8 cellular contexts compared by ENCODE assay signal in the genomic region with DNA sequence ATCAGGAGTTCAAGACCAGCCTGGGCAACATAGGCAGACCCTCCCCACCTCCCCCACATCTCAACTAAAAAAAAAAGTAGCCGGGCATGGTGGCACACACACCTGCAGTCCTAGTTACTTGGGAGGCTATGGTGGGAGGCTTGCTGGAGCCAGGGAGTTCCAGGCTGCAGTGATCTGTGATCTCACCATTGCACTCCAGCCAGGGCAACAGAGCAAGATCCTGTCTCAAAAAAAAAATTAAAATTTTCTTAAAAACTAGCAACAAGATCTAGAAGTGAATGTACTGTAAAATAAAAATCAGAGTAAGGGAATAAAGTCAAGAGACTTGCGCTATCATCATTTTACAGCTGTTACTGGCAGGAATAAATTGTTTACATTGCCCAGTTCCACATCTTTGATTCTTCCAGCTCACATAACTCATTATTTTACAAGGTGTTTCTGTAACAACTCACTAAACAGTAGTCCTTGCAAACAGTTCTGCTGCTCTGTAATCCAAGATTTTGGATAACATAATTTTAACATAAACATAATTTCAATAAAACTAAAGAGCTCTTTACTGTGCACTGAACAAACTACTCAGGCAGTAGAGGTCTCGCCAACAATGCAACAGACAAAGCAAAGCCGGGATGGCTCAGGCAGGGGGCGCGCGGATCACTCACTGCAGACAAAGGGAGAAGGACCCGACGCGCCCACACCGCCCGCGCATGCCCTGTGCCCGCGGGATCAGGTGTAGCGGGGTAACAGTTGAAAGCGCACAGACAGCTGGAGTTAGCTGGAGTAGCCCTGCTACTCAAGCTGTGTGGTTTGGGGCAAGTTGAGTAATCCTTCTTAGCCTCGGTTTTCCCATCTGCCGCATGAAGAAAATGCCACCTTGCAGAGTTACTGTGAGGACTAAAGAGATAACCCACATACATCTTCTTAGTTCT.
A peak's percentile ranks its signal among the peaks of the same experiment; 100 is the strongest.
DNase-seq lines count a peak whose midpoint lies in the region; ATAC-seq and TF ChIP-seq lines count a peak whose summit lies in the region.

No MANE protein-coding gene starts in this region.

- H3K27me3 ChIP-seq in CD4-positive, alpha-beta T cell (ENCODE audit: control insufficient read depth, insufficient read depth, low read length) = peaks cover 26% of the 10 kb centered on the region
- H3K27me3 ChIP-seq in HL-60 (ENCODE audit: insufficient read depth, poor library complexity, severe bottlenecking) = peaks cover 2% of the 10 kb centered on the region

- no peaks in the 10 kb centered on the region for H3K36me3 Mint-ChIP-seq in CD4-positive, alpha-beta T cell (ENCODE audit: low read depth)
- no peaks in the 10 kb centered on the region for H3K36me3 Mint-ChIP-seq in activated CD4-positive, alpha-beta memory T cell treated with anti-CD3 and anti-CD28 coated beads, Interleukin-2, amount 10 ng/mL, durations not matched to agents 7 days and 5 days (ENCODE audit: low read depth)
- no peaks in the 10 kb centered on the region for H3K36me3 Mint-ChIP-seq in natural killer cell

- no peak overlapping the region for H3K27ac ChIP-seq in CD4-positive, alpha-beta T cell (ENCODE audit: low read depth, low read length)
- no peak overlapping the region for H3K27ac ChIP-seq in HL-60 (replicated peaks)

- CTCF ChIA-PET in CD4-positive, alpha-beta T cell (lab: Charles Lee) = interaction anchor here (0.6 to 3.1 kb wide), 23 partner anchors 9 to 291 kb away, joined by 3 to 29 read pairs (median 3); a partner anchor contains a TSS
- CTCF ChIA-PET in activated CD4-positive, alpha-beta memory T cell treated with anti-CD3 and anti-CD28 coated beads, Interleukin-2, amount 10 ng/mL, durations not matched to agents 7 days and 5 days (lab: Charles Lee) = interaction anchor here (0.7 to 3.3 kb wide), 25 partner anchors 9 to 291 kb away, joined by 3 to 18 read pairs (median 5); a partner anchor contains a TSS

- no peak overlapping the region for H3K27ac Mint-ChIP-seq in CD4-positive, alpha-beta T cell
- no peak overlapping the region for H3K27ac Mint-ChIP-seq in activated CD4-positive, alpha-beta memory T cell treated with anti-CD3 and anti-CD28 coated beads, Interleukin-2, amount 10 ng/mL, durations not matched to agents 7 days and 5 days
- no peak overlapping the region for H3K27ac Mint-ChIP-seq in natural killer cell

- no peaks in the 10 kb centered on the region for H3K9me3 Mint-ChIP-seq in CD4-positive, alpha-beta T cell
- H3K9me3 Mint-ChIP-seq in activated CD4-positive, alpha-beta memory T cell treated with anti-CD3 and anti-CD28 coated beads, Interleukin-2, amount 10 ng/mL, durations not matched to agents 7 days and 5 days = no peaks in the 10 kb centered on the region
- no peaks in the 10 kb centered on the region for H3K9me3 Mint-ChIP-seq in natural killer cell

- intact Hi-C loops in CD4-positive, alpha-beta T cell (cut with DNase I, micrococcal nuclease) = loop anchor here in 1 of 2 experiments (1.0 to 5.0 kb wide), 4 partner anchors 120 to 589 kb away; no protein-coding TSS in a partner anchor
- intact Hi-C loops in natural killer cell (cut with micrococcal nuclease) = loop anchor here (5.0 kb wide), 1 partner anchor 289 kb away; no protein-coding TSS in a partner anchor

- peak; percentile 80 for TF ChIP-seq CTCF in CD4-positive, alpha-beta T cell (IDR thresholded peaks at IDR 0.05)
- TF ChIP-seq CTCF in HL-60 (IDR thresholded peaks at IDR 0.05; ENCODE audit: insufficient read depth, low read length) = peak; percentile 14
- peak; percentile 18 for TF ChIP-seq CTCF in natural killer cell (IDR thresholded peaks at IDR 0.05)

- POLR2A ChIA-PET in CD4-positive, alpha-beta T cell (lab: Charles Lee) = interaction anchor here (0.7 to 1.8 kb wide), 10 partner anchors 13 to 291 kb away, joined by 3 to 10 read pairs (median 4); a partner anchor contains a TSS
- POLR2A ChIA-PET in activated CD4-positive, alpha-beta memory T cell treated with anti-CD3 and anti-CD28 coated beads, Interleukin-2, amount 10 ng/mL, durations not matched to agents 7 days and 5 days (lab: Charles Lee) = interaction anchor here (0.6 to 1.7 kb wide), 5 partner anchors 14 to 123 kb away, joined by 3 to 5 read pairs (median 3); a partner anchor contains a TSS

- H3K9me3 ChIP-seq in CD4-positive, alpha-beta T cell (ENCODE audit: control insufficient read depth, low read length) = no peaks in the 10 kb centered on the region

- peaks cover 48% of the 10 kb centered on the region for H3K27me3 Mint-ChIP-seq in CD4-positive, alpha-beta T cell
- H3K27me3 Mint-ChIP-seq in activated CD4-positive, alpha-beta memory T cell treated with anti-CD3 and anti-CD28 coated beads, Interleukin-2, amount 10 ng/mL, durations not matched to agents 7 days and 5 days = peaks cover 71% of the 10 kb centered on the region
- H3K27me3 Mint-ChIP-seq in natural killer cell (ENCODE audit: low read depth in 2 of 2) = peaks cover 31 to 50% of the 10 kb centered on the region in 2 donors

- H3K4me3 Mint-ChIP-seq in CD4-positive, alpha-beta T cell = no peak overlapping the region
- no peak overlapping the region for H3K4me3 Mint-ChIP-seq in activated CD4-positive, alpha-beta memory T cell treated with anti-CD3 and anti-CD28 coated beads, Interleukin-2, amount 10 ng/mL, durations not matched to agents 7 days and 5 days
- H3K4me3 Mint-ChIP-seq in natural killer cell = no peak overlapping the region

- peaks cover 11% of the 10 kb centered on the region for H3K4me1 Mint-ChIP-seq in CD4-positive, alpha-beta T cell (ENCODE audit: low read depth)
- peaks cover 5% of the 10 kb centered on the region for H3K4me1 Mint-ChIP-seq in activated CD4-positive, alpha-beta memory T cell treated with anti-CD3 and anti-CD28 coated beads, Interleukin-2, amount 10 ng/mL, durations not matched to agents 7 days and 5 days
- H3K4me1 Mint-ChIP-seq in natural killer cell = no peaks in the 10 kb centered on the region

- H3K4me3 ChIP-seq in HL-60 (replicated peaks; ENCODE audit: insufficient read depth, low read length) = no peak overlapping the region

- peak; percentile 69 to 83 (median 78) for DNase-seq in CD4-positive, alpha-beta T cell
- DNase-seq in HL-60 (ENCODE audit: low read depth in 1 of 2, low spot score in 1 of 2) = peak; percentile 44 to 94
- DNase-seq in NCI-H774 (lab: John Stamatoyannopoulos, UW) = peak; percentile 46
- DNase-seq in activated CD4-positive, alpha-beta memory T cell treated with anti-CD3 and anti-CD28 coated beads, Interleukin-2, amount 10 ng/mL, durations not matched to agents 7 days and 5 days = peak; percentile 73
- peak; percentile 69 for DNase-seq in effector CD4-positive, alpha-beta T cell
- DNase-seq in natural killer cell = peak; percentile 59
- DNase-seq in stimulated activated naive CD4-positive, alpha-beta T cell (lab: John Stamatoyannopoulos, UW) = peak; percentile 62 to 82 (median 79)

- peak; percentile 100 for ATAC-seq in CD4-positive, alpha-beta T cell (ENCODE audit: poor library complexity)
- ATAC-seq in GM19463 (IDR thresholded peaks at IDR 0.05; ENCODE audit: unreplicated experiment) = peak; percentile 99
- ATAC-seq in natural killer cell = peak; percentile 89 to 99 (median 99)

Comparison
In these comparisons a context has a peak if more than half of its experiments do, and no peak if none do; other contexts are left out.
1. CTCF ChIP-seq: peak in every context shown above with its lines; median percentile 80 in CD4-positive, alpha-beta T cell; 18 in natural killer cell; 14 in HL-60.